In genomic region chr17:1628856-1629646, GRCh38 we compare ENCODE assay signal across 8 cellular contexts. TPM values are rescaled to one million over a fixed set of nuclear protein-coding genes. Genes with fewer than 3 reads are reported as not detected.
DNase-seq lines count a peak whose midpoint lies in the region; ATAC-seq and TF ChIP-seq lines count a peak whose summit lies in the region.

No MANE protein-coding gene starts in this region.

- ATAC-seq in GM19025 (IDR thresholded peaks at IDR 0.05; ENCODE audit: low read depth, unreplicated experiment) (peak; percentile 55), HG03342 (IDR thresholded peaks at IDR 0.05; ENCODE audit: unreplicated experiment) (peak; percentile 51)

- peak; percentile 61 for DNase-seq in AG09309 (ENCODE audit: low read depth)
- peak; percentile 88 for DNase-seq in NCI-H460 (ENCODE audit: extremely low read depth, low read depth)
- DNase-seq in activated CD4-positive, alpha-beta T cell treated with anti-CD3 and anti-CD28 coated beads for 24 hours (ENCODE audit: low read depth in 2 of 2) = peak; percentile 80 to 82
- no peak for DNase-seq in chondrocyte (ENCODE audit: low spot score)
- DNase-seq in kidney glomerular epithelial cell (lab: John Stamatoyannopoulos, UW) = peak; percentile 66
- DNase-seq in stimulated activated CD4-positive, alpha-beta T cell treated with anti-CD3 and anti-CD28 coated beads, Interleukin-15, amount 100 ng/mL, for 24 hours = peak; percentile 93

- TF ChIP-seq CTCF in AG09309 (IDR thresholded peaks at IDR 0.05; ENCODE audit: control insufficient read depth, insufficient read depth, low read depth, low read length, missing control alignments) (no peak), chondrocyte (IDR thresholded peaks at IDR 0.05) (peak; percentile 76)

- H3K27me3 Mint-ChIP-seq in chondrocyte (ENCODE audit: low read depth) = peaks cover 6% of the 10 kb centered on the region

- H3K36me3 Mint-ChIP-seq in chondrocyte (ENCODE audit: low read depth) = no peaks in the 10 kb centered on the region

- H3K9me3 Mint-ChIP-seq in chondrocyte (ENCODE audit: low read depth) = no peaks in the 10 kb centered on the region

- H3K4me3 Mint-ChIP-seq in chondrocyte (ENCODE audit: unreplicated experiment) = peak overlapping the region; percentile 91

- H3K4me1 Mint-ChIP-seq in chondrocyte (ENCODE audit: low read depth) = peaks cover 7% of the 10 kb centered on the region

- peak overlapping the region; percentile 85 for H3K27ac Mint-ChIP-seq in chondrocyte (ENCODE audit: unreplicated experiment)

- peak overlapping the region; percentile 53 for H3K4me3 ChIP-seq in AG09309 (ENCODE audit: control insufficient read depth, low read depth, low read length)

RNA-seq across cellular contexts. Expression of gene SLC43A2, which starts 0.4 kb away (rescaled TPM):
- 0.92 and 1.3 TPM in 2 replicates for total RNA-seq in NCI-H460 (2014; rRNA removed; shearing (Covaris generic))
- polyA plus RNA-seq in NCI-H460 (2014; cell fraction: nucleus; rRNA removed) = 2.2 and 11.8 TPM in 2 replicates
- total RNA-seq in chondrocyte = 3.0 to 3.7 TPM (median 3.3 TPM) in 3 replicates

RNA-seq across cellular contexts. Expression of gene SCARF1, which starts 16.5 kb away (rescaled TPM):
- total RNA-seq in NCI-H460 (2014; rRNA removed; shearing (Covaris generic)) = 0.23 TPM in 1 of 2 replicates, not detected in the other
- polyA plus RNA-seq in NCI-H460 (2014; cell fraction: nucleus; rRNA removed) = 0.47 TPM in 1 of 2 replicates, not detected in the other
- total RNA-seq in chondrocyte = 0.42 to 0.64 TPM (median 0.51 TPM) in 3 replicates

RNA-seq across cellular contexts. Expression of gene RILP, which starts 20.6 kb away (rescaled TPM):
- total RNA-seq in NCI-H460 (2014; rRNA removed; shearing (Covaris generic)) = 1.2 and 2.1 TPM in 2 replicates
- 2.3 and 29.3 TPM in 2 replicates for polyA plus RNA-seq in NCI-H460 (2014; cell fraction: nucleus; rRNA removed)
- 1.8 to 2.0 TPM (median 1.8 TPM) in 3 replicates for total RNA-seq in chondrocyte

RNA-seq across cellular contexts. Expression of gene PRPF8, which starts 55.6 kb away (rescaled TPM):
- 112 and 113 TPM in 2 replicates for total RNA-seq in NCI-H460 (2014; rRNA removed; shearing (Covaris generic))
- polyA plus RNA-seq in NCI-H460 (2014; cell fraction: nucleus; rRNA removed) = 126 and 223 TPM in 2 replicates
- total RNA-seq in chondrocyte = 164 to 235 TPM (median 164 TPM) in 3 replicates
